ENCODE assay signal across 22 cellular contexts in the genomic region with DNA sequence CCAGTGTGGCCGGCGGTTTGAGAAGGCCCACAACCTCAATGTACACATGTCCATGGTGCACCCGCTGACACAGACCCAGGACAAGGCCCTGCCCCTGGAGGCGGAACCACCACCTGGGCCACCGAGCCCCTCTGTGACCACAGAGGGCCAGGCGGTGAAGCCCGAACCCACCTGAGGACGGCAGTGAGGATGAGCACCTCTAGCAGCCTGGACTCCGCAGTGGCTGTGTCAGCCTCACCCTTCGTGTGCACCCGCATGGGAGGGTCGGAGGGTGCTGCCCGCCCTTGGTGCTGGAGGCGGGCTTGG. TPM values are rescaled to one million over a fixed set of nuclear protein-coding genes. Genes with fewer than 3 reads are reported as not detected.
DNase-seq lines count a peak whose midpoint lies in the region; ATAC-seq and TF ChIP-seq lines count a peak whose summit lies in the region.
"Had no signal": no experiment of that assay in that cellular context is flagged by ENCODE, and none has a peak within 500 bp of the region (broad histone marks: within the 10 kb centered on the region; RNA-seq: fewer than 3 reads in every experiment).

No MANE protein-coding gene starts in this region.

- DNase-seq in activated T-cell treated with anti-CD3 and anti-CD28 coated beads, Interleukin-2, amount 50 U/mL, for 24 hours, result no peak
- DNase-seq in activated T-cell treated with anti-CD3 and anti-CD28 coated beads for 4 hours (no peak), Panc1 (ENCODE audit: low read depth, low spot score) (no peak), osteoblast (ENCODE audit: insufficient read length, low spot score, missing footprints) (peak; percentile 14), OCI-LY7 (ENCODE audit: low spot score) (no peak), iPS-NIHi7 (ENCODE audit: extremely low spot score) (no peak)
- no peak for DNase-seq in central memory CD8-positive, alpha-beta T cell (ENCODE audit: low spot score in 2 of 2)
- DNase-seq in stimulated activated CD4-positive, alpha-beta T cell treated with anti-CD3 and anti-CD28 coated beads, Interleukin-2, amount 100 ng/mL, for 48 hours, result no peak
- DNase-seq: activated CD8-positive, alpha-beta memory T cell treated with anti-CD3 and anti-CD28 coated beads, Interleukin-2, amount 50 U/mL, for 48 hours; AML-193; body of pancreas; H9; hippocampal formation; left ventricle myocardium inferior; NCI-H1048; NCI-H1694 treated with DMSO at 0.1 percent for 48 hours; OCI-M1; SHP77; T1000 had no signal

- H3K27me3 ChIP-seq in Panc1 (ENCODE audit: control insufficient read depth, insufficient read depth, low read length), result no peaks in the 10 kb centered on the region
- no peaks in the 10 kb centered on the region for H3K27me3 ChIP-seq in osteoblast (ENCODE audit: insufficient read depth, low read length)
- H3K27me3 ChIP-seq: body of pancreas, gastroesophageal sphincter, tibial nerve had no signal

- H3K27ac Mint-ChIP-seq in activated T-cell treated with anti-CD3 and anti-CD28 coated beads, Interleukin-2, amount 50 U/mL, for 24 hours, result peak overlapping the region; percentile 84
- H3K27ac Mint-ChIP-seq in central memory CD8-positive, alpha-beta T cell (ENCODE audit: low read depth), result peak overlapping the region; percentile 90
- H3K27ac Mint-ChIP-seq: H9, WTC11 had no signal

- H4K20me1 ChIP-seq in osteoblast (ENCODE audit: insufficient read depth, low read length), result peaks cover 10% of the 10 kb centered on the region
- H4K20me1 ChIP-seq in OCI-LY7 (ENCODE audit: insufficient read depth, low read length), result no peaks in the 10 kb centered on the region

- no peaks in the 10 kb centered on the region for H3K9me3 Mint-ChIP-seq in activated T-cell treated with anti-CD3 and anti-CD28 coated beads, Interleukin-2, amount 50 U/mL, for 24 hours
- no peaks in the 10 kb centered on the region for H3K9me3 Mint-ChIP-seq in central memory CD8-positive, alpha-beta T cell
- H3K9me3 Mint-ChIP-seq: H9, WTC11 had no signal

- peaks cover 98% of the 10 kb centered on the region for H3K36me3 Mint-ChIP-seq in activated T-cell treated with anti-CD3 and anti-CD28 coated beads, Interleukin-2, amount 50 U/mL, for 24 hours (ENCODE audit: low read depth)
- H3K36me3 Mint-ChIP-seq in central memory CD8-positive, alpha-beta T cell (ENCODE audit: insufficient read depth), result peaks cover 85% of the 10 kb centered on the region

- H3K4me2 ChIP-seq in osteoblast (ENCODE audit: insufficient read depth, low read length) (no peak overlapping the region), OCI-LY7 (ENCODE audit: low read length) (no peak overlapping the region)

- H3K27me3 Mint-ChIP-seq in activated T-cell treated with anti-CD3 and anti-CD28 coated beads, Interleukin-2, amount 50 U/mL, for 24 hours, result no peaks in the 10 kb centered on the region
- H3K27me3 Mint-ChIP-seq in central memory CD8-positive, alpha-beta T cell, result no peaks in the 10 kb centered on the region

- CTCF ChIA-PET in Panc1 (lab: Charles Lee) (no interaction called here), OCI-LY7 (lab: Charles Lee; ENCODE audit: unreplicated experiment) (no interaction called here)

- H2AFZ ChIP-seq in osteoblast (ENCODE audit: low read length), result no peak overlapping the region
- no peak overlapping the region for H2AFZ ChIP-seq in OCI-LY7 (ENCODE audit: low read length)

- ATAC-seq in Panc1, result peak; percentile 17; the same call in 1 of the 2 replicates
- ATAC-seq in central memory CD8-positive, alpha-beta T cell (replicated peaks; ENCODE audit: extremely low read depth, poor library complexity, severe bottlenecking), result no peak
- ATAC-seq: body of pancreas, gastroesophageal sphincter had no signal

- H3K36me3 ChIP-seq in Panc1 (ENCODE audit: control insufficient read depth, insufficient read depth, low read length) (peaks cover 2% of the 10 kb centered on the region; the same call in 1 of the 2 replicates), osteoblast (ENCODE audit: insufficient read depth, low read length) (peaks cover 67% of the 10 kb centered on the region), OCI-LY7 (ENCODE audit: insufficient read depth, low read length) (peaks cover 100% of the 10 kb centered on the region)

- H3K79me2 ChIP-seq in osteoblast (ENCODE audit: insufficient read depth, low read length) (peaks cover 8% of the 10 kb centered on the region), OCI-LY7 (ENCODE audit: insufficient read depth, low read depth, low read length) (no peaks in the 10 kb centered on the region)

- intact Hi-C loops in Panc1 (cut with micrococcal nuclease; ENCODE audit: unreplicated experiment) (no loop called here), OCI-LY7 (cut with micrococcal nuclease; ENCODE audit: unreplicated experiment) (no loop called here)

- H3K4me1 ChIP-seq in Panc1 (ENCODE audit: control insufficient read depth, insufficient read depth, low read length) (no peaks in the 10 kb centered on the region), osteoblast (ENCODE audit: insufficient read depth, low read length) (no peaks in the 10 kb centered on the region), OCI-LY7 (ENCODE audit: insufficient read depth, low read length, poor library complexity, severe bottlenecking) (no peaks in the 10 kb centered on the region)
- H3K4me1 ChIP-seq: body of pancreas, gastroesophageal sphincter, left ventricle myocardium inferior had no signal

- in situ Hi-C loops in Panc1 (cut with HindIII; ENCODE audit: low pct_unique_long_range_greater_than_20kb, low sequenced_read_pairs), result no loop called here

- H3K9me2 ChIP-seq in OCI-LY7 (ENCODE audit: insufficient read depth, low read length), result no peaks in the 10 kb centered on the region

- H3K4me3 ChIP-seq in Panc1 (ENCODE audit: low read depth in 2 of 2, low read length in 2 of 2), result no peak overlapping the region
- H3K4me3 ChIP-seq in osteoblast (ENCODE audit: insufficient read depth, low read length), result no peak overlapping the region
- no peak overlapping the region for H3K4me3 ChIP-seq in OCI-LY7 (ENCODE audit: low read depth, low read length, poor library complexity, severe bottlenecking)
- H3K4me3 ChIP-seq: body of pancreas, gastroesophageal sphincter, left ventricle myocardium inferior, tibial nerve had no signal

- TF ChIP-seq CTCF in Panc1 (IDR thresholded peaks at IDR 0.05), result no peak
- no peak for TF ChIP-seq CTCF in osteoblast (IDR thresholded peaks at IDR 0.05; ENCODE audit: extremely low read depth, low read depth, low read length)
- no peak for TF ChIP-seq CTCF in OCI-LY7 (conservative IDR thresholded peaks at IDR 0.05; ENCODE audit: low read length)

- no peaks in the 10 kb centered on the region for H3K9me3 ChIP-seq in Panc1 (ENCODE audit: control insufficient read depth, insufficient read depth, low read depth, low read length)
- H3K9me3 ChIP-seq in osteoblast (ENCODE audit: low read depth, low read length), result no peaks in the 10 kb centered on the region
- no peaks in the 10 kb centered on the region for H3K9me3 ChIP-seq in OCI-LY7 (ENCODE audit: low read length)
- H3K9me3 ChIP-seq: body of pancreas, gastroesophageal sphincter, left ventricle myocardium inferior, tibial nerve had no signal

- H3K27ac ChIP-seq in Panc1 (ENCODE audit: low read length) (no peak overlapping the region), osteoblast (ENCODE audit: low read depth, low read length) (no peak overlapping the region), OCI-LY7 (ENCODE audit: low read depth, low read length, poor library complexity, severe bottlenecking) (no peak overlapping the region)
- H3K27ac ChIP-seq: body of pancreas, gastroesophageal sphincter, left ventricle myocardium inferior, tibial nerve had no signal

- no peak overlapping the region for H3K4me3 Mint-ChIP-seq in activated T-cell treated with anti-CD3 and anti-CD28 coated beads, Interleukin-2, amount 50 U/mL, for 24 hours
- H3K4me3 Mint-ChIP-seq in central memory CD8-positive, alpha-beta T cell, result peak overlapping the region; percentile 63
- H3K4me3 Mint-ChIP-seq: H9, WTC11 had no signal

- POLR2A ChIA-PET in Panc1 (lab: Charles Lee), result no interaction called here
- POLR2A ChIA-PET in OCI-LY7 (lab: Charles Lee), result no interaction called here

- BruUV-seq in Panc1 (replicated peaks; lab: Mats Ljungman, UMichigan), result no TSS peak
- no TSS peak for BruUV-seq in OCI-LY7 (replicated peaks; lab: Mats Ljungman, UMichigan)

- peaks cover 43% of the 10 kb centered on the region for H3K4me1 Mint-ChIP-seq in activated T-cell treated with anti-CD3 and anti-CD28 coated beads, Interleukin-2, amount 50 U/mL, for 24 hours (ENCODE audit: low read depth)
- H3K4me1 Mint-ChIP-seq in central memory CD8-positive, alpha-beta T cell, result peaks cover 29% of the 10 kb centered on the region
- H3K4me1 Mint-ChIP-seq: H9, WTC11 had no signal

RNA-seq across cellular contexts. Expression of a gene that starts 16.7 kb away (rescaled TPM):
- total RNA-seq in Panc1 (2021; ENCODE audit: unreplicated experiment) (19.9 TPM), osteoblast (11.5 and 12.3 TPM in 2 replicates), OCI-LY7 (2022) (30.0 and 30.8 TPM in 2 replicates)
- polyA plus RNA-seq in Panc1 (2012; ENCODE audit: insufficient read length), result 23.2 TPM
- total RNA-seq in OCI-LY7 (2014; rRNA removed; shearing (Covaris generic)), result 27.4 and 31.0 TPM in 2 replicates

RNA-seq across cellular contexts. Expression of a gene that starts 17.3 kb away (rescaled TPM):
- 6.3 TPM for total RNA-seq in Panc1 (2021; ENCODE audit: unreplicated experiment)
- polyA plus RNA-seq in Panc1 (2012; ENCODE audit: insufficient read length), result 8.7 TPM
- 13.3 and 14.5 TPM in 2 replicates for total RNA-seq in osteoblast
- 2.0 and 3.1 TPM in 2 replicates for total RNA-seq in OCI-LY7 (2014; rRNA removed; shearing (Covaris generic))
- total RNA-seq in OCI-LY7 (2022), result 4.6 and 4.7 TPM in 2 replicates

RNA-seq across cellular contexts. Expression of a gene that starts 36.5 kb away (rescaled TPM):
- total RNA-seq in Panc1 (2021; ENCODE audit: unreplicated experiment), result 12.7 TPM
- 16.0 TPM for polyA plus RNA-seq in Panc1 (2012; ENCODE audit: insufficient read length)
- 12.1 and 14.8 TPM in 2 replicates for total RNA-seq in osteoblast
- total RNA-seq in OCI-LY7 (2014; rRNA removed; shearing (Covaris generic)), result 5.6 and 13.1 TPM in 2 replicates
- 6.7 and 7.2 TPM in 2 replicates for total RNA-seq in OCI-LY7 (2022)

RNA-seq across cellular contexts. Expression of a gene that starts 51.5 kb away (rescaled TPM):
- total RNA-seq in Panc1 (2021; ENCODE audit: unreplicated experiment) (52.6 TPM), osteoblast (24.8 and 37.6 TPM in 2 replicates), OCI-LY7 (2022) (129 and 130 TPM in 2 replicates)
- 54.0 TPM for polyA plus RNA-seq in Panc1 (2012; ENCODE audit: insufficient read length)
- total RNA-seq in OCI-LY7 (2014; rRNA removed; shearing (Covaris generic)), result 88.4 and 98.6 TPM in 2 replicates
